17 cellular contexts compared by ENCODE assay signal in genomic region chrX:21961142-21961541, GRCh38. TPM values are rescaled to one million over a fixed set of nuclear protein-coding genes. Genes with fewer than 3 reads are reported as not detected.
DNase-seq lines count a peak whose midpoint lies in the region; ATAC-seq, FAIRE-seq and TF ChIP-seq lines count a peak whose summit lies in the region.
"Had no signal": no experiment of that assay in that cellular context is flagged by ENCODE, and none has a peak within 500 bp of the region (broad histone marks: within the 10 kb centered on the region; RNA-seq: fewer than 3 reads in every experiment).

No MANE protein-coding gene starts in this region.

- H3K27ac ChIP-seq in H9 (ENCODE audit: insufficient read length, low read depth, low read length) (no peak overlapping the region), kidney (ENCODE audit: low read depth in 2 of 2, low read length in 2 of 2) (peak overlapping the region; percentile 32 to 53)

- H3K36me3 ChIP-seq in kidney (ENCODE audit: control insufficient read depth in 1 of 2, insufficient read depth in 2 of 2, low read length in 2 of 2): no peaks in the 10 kb centered on the region
- H3K36me3 ChIP-seq: thoracic aorta had no signal

- no peak overlapping the region for H3K14ac ChIP-seq in H9 (ENCODE audit: insufficient read depth, low read length)

- H3K4me1 ChIP-seq in H9 (ENCODE audit: insufficient read depth, low read length): peaks cover 10% of the 10 kb centered on the region; the same call in 1 of the 2 replicates
- peaks cover 3 to 9% of the 10 kb centered on the region in 2 donors for H3K4me1 ChIP-seq in kidney (ENCODE audit: control insufficient read depth in 1 of 2, insufficient read depth in 1 of 2, low read depth in 1 of 2, low read length in 2 of 2)

- no peak for ATAC-seq in activated CD8-positive, alpha-beta T cell treated with anti-CD3 and anti-CD28 coated beads for 36 hours
- no peak for ATAC-seq in left cardiac atrium
- ATAC-seq: sciatic nerve had no signal

- no peaks in the 10 kb centered on the region for H3K27me3 Mint-ChIP-seq in CD14-positive monocyte (ENCODE audit: low read depth in 3 of 3)
- H3K27me3 Mint-ChIP-seq in H9 (ENCODE audit: low read depth): no peaks in the 10 kb centered on the region
- H3K27me3 Mint-ChIP-seq in activated CD8-positive, alpha-beta T cell treated with anti-CD3 and anti-CD28 coated beads for 36 hours: no peaks in the 10 kb centered on the region

- CTCF ChIA-PET in activated CD8-positive, alpha-beta T cell treated with anti-CD3 and anti-CD28 coated beads for 36 hours (lab: Charles Lee): no interaction called here

- H2AK5ac ChIP-seq in H9 (ENCODE audit: insufficient read length, low read length): no peak overlapping the region

- no peak overlapping the region for H3K4ac ChIP-seq in H9 (ENCODE audit: low read depth, low read length)

- no peak overlapping the region for H3K4me2 ChIP-seq in H9 (ENCODE audit: insufficient read depth, insufficient read length, low read length)

- no peak overlapping the region for H2BK12ac ChIP-seq in H9 (ENCODE audit: insufficient read length, low read depth, low read length)

- H3T11ph ChIP-seq in H9 (ENCODE audit: low read length): no peak overlapping the region

- H3K36me3 Mint-ChIP-seq in CD14-positive monocyte (peaks cover 0 to 6% of the 10 kb centered on the region in 2 donors), H9 (ENCODE audit: insufficient read depth in 1 of 3, low read depth in 3 of 3) (peaks cover 12 to 35% (median 19%) of the 10 kb centered on the region in 3 experiments)
- H3K36me3 Mint-ChIP-seq in activated CD8-positive, alpha-beta T cell treated with anti-CD3 and anti-CD28 coated beads for 36 hours (ENCODE audit: low read depth): peaks cover 16% of the 10 kb centered on the region

- H4K20me1 ChIP-seq in H9 (ENCODE audit: control insufficient read depth, insufficient read depth, insufficient read length): no peaks in the 10 kb centered on the region

- H3K79me1 ChIP-seq in H9 (ENCODE audit: insufficient read depth, low read depth, low read length, poor library complexity, severe bottlenecking): peaks cover 3% of the 10 kb centered on the region

- no peak overlapping the region for H3K56ac ChIP-seq in H9 (ENCODE audit: insufficient read length, low read depth, low read length)

- no peaks in the 10 kb centered on the region for H3K23me2 ChIP-seq in H9 (ENCODE audit: insufficient read length, low read depth, low read length, poor library complexity, severe bottlenecking)

- H2BK15ac ChIP-seq in H9 (ENCODE audit: low read depth, low read length): no peak overlapping the region

- POLR2A ChIA-PET in activated CD8-positive, alpha-beta T cell treated with anti-CD3 and anti-CD28 coated beads for 36 hours (lab: Charles Lee): interaction anchor here (0.7 to 1.1 kb wide), 2 partner anchors 11 to 14 kb away, joined by 3 read pairs; no protein-coding TSS in a partner anchor

- H2AFZ ChIP-seq in H9 (ENCODE audit: low read length): no peak overlapping the region

- H3K18ac ChIP-seq in H9 (ENCODE audit: insufficient read length, low read depth, low read length): no peak overlapping the region

- H4K8ac ChIP-seq in H9 (replicated peaks; ENCODE audit: insufficient read length, low read depth, low read length): no peak overlapping the region

- no peak for FAIRE-seq in kidney (lab: Jason Lieb, UNC)

- no peak overlapping the region for H4K5ac ChIP-seq in H9 (ENCODE audit: insufficient read length, low read depth, low read length)

- H4K91ac ChIP-seq in H9 (ENCODE audit: insufficient read length, low read depth, low read length): no peak overlapping the region

- H3K9me3 ChIP-seq in H9 (ENCODE audit: control insufficient read depth, low read depth, low read length) (no peaks in the 10 kb centered on the region), kidney (ENCODE audit: control insufficient read depth in 1 of 2, low read length in 2 of 2) (no peaks in the 10 kb centered on the region)
- H3K9me3 ChIP-seq: thoracic aorta had no signal

- H3K9me3 Mint-ChIP-seq in CD14-positive monocyte (peaks cover 0 to 2% (median 0%) of the 10 kb centered on the region in 7 donors), H9 (peaks cover 0 to 49% of the 10 kb centered on the region in 2 experiments; a peak in 4 of 5 replicates)
- H3K9me3 Mint-ChIP-seq in activated CD8-positive, alpha-beta T cell treated with anti-CD3 and anti-CD28 coated beads for 36 hours: no peaks in the 10 kb centered on the region

- TF ChIP-seq CTCF in CD14-positive monocyte (IDR thresholded peaks at IDR 0.05) (no peak), H9 (conservative IDR thresholded peaks at IDR 0.05) (no peak), kidney (IDR thresholded peaks at IDR 0.05; ENCODE audit: borderline replicate concordance, extremely low read depth, insufficient read depth) (no peak)
- TF ChIP-seq CTCF in activated CD8-positive, alpha-beta T cell treated with anti-CD3 and anti-CD28 coated beads for 36 hours (IDR thresholded peaks at IDR 0.05): no peak

- no peak overlapping the region for H2BK120ac ChIP-seq in H9 (ENCODE audit: low read depth, low read length, poor library complexity, severe bottlenecking)

- no peak overlapping the region for H2BK5ac ChIP-seq in H9 (ENCODE audit: insufficient read length, low read length)

- H3K27ac Mint-ChIP-seq in CD14-positive monocyte (peak overlapping the region in 6 of 7 donors; percentile 5 to 66 (median 52)), H9 (peak overlapping the region in 2 of 3 experiments; percentile 41 to 89; a peak in 4 of 7 replicates)
- peak overlapping the region; percentile 43 for H3K27ac Mint-ChIP-seq in activated CD8-positive, alpha-beta T cell treated with anti-CD3 and anti-CD28 coated beads for 36 hours

- H3K79me2 ChIP-seq in H9 (ENCODE audit: insufficient read depth, low read length): peaks cover 77% of the 10 kb centered on the region

- H3K4me1 Mint-ChIP-seq in CD14-positive monocyte (peaks cover 24% of the 10 kb centered on the region), H9 (peaks cover 48 to 60% of the 10 kb centered on the region in 2 experiments)
- peaks cover 51% of the 10 kb centered on the region for H3K4me1 Mint-ChIP-seq in activated CD8-positive, alpha-beta T cell treated with anti-CD3 and anti-CD28 coated beads for 36 hours (ENCODE audit: low read depth)

- no peak for DNase-seq in CD14-positive monocyte (ENCODE audit: low spot score)
- no peak for DNase-seq in H9
- DNase-seq in activated CD8-positive, alpha-beta T cell treated with anti-CD3 and anti-CD28 coated beads for 36 hours: no peak
- no peak for DNase-seq in kidney
- DNase-seq in NCI-H1092 (lab: John Stamatoyannopoulos, UW): no peak
- no peak for DNase-seq in SKM-1 treated with dmso at 0.1 percent for 144 hours (lab: John Stamatoyannopoulos, UW; ENCODE audit: unreplicated experiment)
- DNase-seq in left cardiac atrium: no peak
- DNase-seq in AG08396 (ENCODE audit: low spot score): no peak
- DNase-seq: activated CD4-positive, alpha-beta T cell treated with anti-CD3 and anti-CD28 coated beads for 48 hours; AML-193; DMS 273 treated with DMSO at 0.1 percent for 48 hours; GF-D8; NCI-H2081 treated with DMSO at 0.1 percent for 48 hours; NCI-H748 treated with DMSO at 0.1 percent for 48 hours; T-helper 9 cell had no signal

- H3K9ac ChIP-seq in H9 (ENCODE audit: extremely low read depth, insufficient read length, low read length) (no peak overlapping the region), kidney (ENCODE audit: low read length in 2 of 2) (no peak overlapping the region)

- H3K4me3 Mint-ChIP-seq in CD14-positive monocyte (peak overlapping the region in 1 of 2 donors; percentile 41), H9 (no peak overlapping the region)
- H3K4me3 Mint-ChIP-seq in activated CD8-positive, alpha-beta T cell treated with anti-CD3 and anti-CD28 coated beads for 36 hours: no peak overlapping the region

- intact Hi-C loops in CD14-positive monocyte (cut with micrococcal nuclease) (no loop called here), kidney (cut with DNase I) (no loop called here), left cardiac atrium (cut with DNase I) (no loop called here)
- intact Hi-C loops in activated CD8-positive, alpha-beta T cell treated with anti-CD3 and anti-CD28 coated beads for 36 hours (cut with micrococcal nuclease): no loop called here

- WGBS in H9 (ENCODE audit: extremely low coverage, insufficient read length, low lambda C conversion rate): no CpG with 5 or more reads among the region's 3 CpGs

- H2BK20ac ChIP-seq in H9 (ENCODE audit: low read depth, low read length, poor library complexity, severe bottlenecking): no peak overlapping the region

- H3K4me3 ChIP-seq in kidney (ENCODE audit: low read length in 2 of 2): no peak overlapping the region
- H3K4me3 ChIP-seq: thoracic aorta had no signal

- H3K23ac ChIP-seq in H9 (ENCODE audit: insufficient read length, low read depth, low read length): no peak overlapping the region

- H3K27me3 ChIP-seq in H9 (ENCODE audit: insufficient read depth, low read length): no peaks in the 10 kb centered on the region

RNA-seq across cellular contexts. Expression of gene SMS, which starts 20.6 kb away (rescaled TPM):
- polyA plus RNA-seq in CD14-positive monocyte (10 to 100 TPM; 70.8 to 75.4 TPM), kidney (ENCODE audit: insufficient read depth, low read depth, low replicate concordance) (147 TPM)
- total RNA-seq in H9 (2021) (411 and 415 TPM in 2 replicates), kidney (73.6 TPM), left cardiac atrium (10 to 100 TPM; 49.0 to 64.7 TPM)
- total RNA-seq in activated CD8-positive, alpha-beta T cell treated with anti-CD3 and anti-CD28 coated beads for 36 hours: 100 to 1,000 TPM; 175 to 184 TPM
